ENCODE assay signal across 7 cellular contexts in the genomic region with DNA sequence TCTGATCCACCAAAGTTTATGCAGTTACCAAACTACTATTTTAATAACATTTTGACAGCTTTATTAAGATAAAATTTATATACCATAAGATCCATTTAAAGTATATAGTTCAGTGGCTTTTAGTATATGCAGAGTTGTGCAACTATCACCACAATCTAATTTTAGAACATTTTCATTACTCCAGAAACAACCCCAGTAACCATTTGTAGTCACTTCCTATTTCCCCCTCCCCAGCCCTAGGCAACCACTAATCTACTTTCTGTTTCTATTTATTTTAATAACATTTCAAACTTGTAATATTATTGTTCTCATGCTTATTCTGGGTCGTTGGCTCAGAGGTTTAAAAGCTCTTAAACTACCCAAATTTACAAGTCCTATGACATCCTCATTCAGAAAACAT. TPM values are rescaled to one million over a fixed set of nuclear protein-coding genes. Genes with fewer than 3 reads are reported as not detected.
DNase-seq lines count a peak whose midpoint lies in the region; ATAC-seq and TF ChIP-seq lines count a peak whose summit lies in the region.

No MANE protein-coding gene starts in this region.

- H3K4me2 ChIP-seq in PC-3 (ENCODE audit: low read length) (no peak overlapping the region), osteoblast (ENCODE audit: insufficient read depth, low read length) (peak overlapping the region; percentile 29)

- H3K4me3 ChIP-seq in PC-3 (ENCODE audit: low read length), result no peak overlapping the region
- H3K4me3 ChIP-seq in osteoblast (ENCODE audit: insufficient read depth, low read length), result no peak overlapping the region
- no peak overlapping the region for H3K4me3 ChIP-seq in BE2C (ENCODE audit: low read depth, low read length)

- H3F3A ChIP-seq in PC-3 (ENCODE audit: low read length, unreplicated experiment), result no peaks in the 10 kb centered on the region

- H3K27me3 ChIP-seq in PC-3 (ENCODE audit: low read length) (no peaks in the 10 kb centered on the region), osteoblast (ENCODE audit: insufficient read depth, low read length) (no peaks in the 10 kb centered on the region), BE2C (no peaks in the 10 kb centered on the region)

- H3K36me3 ChIP-seq in PC-3 (ENCODE audit: low read depth, low read length) (no peaks in the 10 kb centered on the region), osteoblast (ENCODE audit: insufficient read depth, low read length) (no peaks in the 10 kb centered on the region), BE2C (no peaks in the 10 kb centered on the region)

- H3K9me2 ChIP-seq in PC-3 (replicated peaks; ENCODE audit: low read length), result no peaks in the 10 kb centered on the region

- H2AFZ ChIP-seq in PC-3 (ENCODE audit: low read length) (no peak overlapping the region), osteoblast (ENCODE audit: low read length) (no peak overlapping the region)

- BruUV-seq in PC-3 (replicated peaks; lab: Mats Ljungman, UMichigan), result no TSS peak

- H3K79me2 ChIP-seq in PC-3 (ENCODE audit: low read length), result peaks cover 69% of the 10 kb centered on the region
- H3K79me2 ChIP-seq in osteoblast (ENCODE audit: insufficient read depth, low read length), result peaks cover 54% of the 10 kb centered on the region

- peak; percentile 71 for ATAC-seq in GM19043 (IDR thresholded peaks at IDR 0.05; ENCODE audit: low read depth, unreplicated experiment)
- ATAC-seq in HG02938 (IDR thresholded peaks at IDR 0.05; ENCODE audit: unreplicated experiment), result peak; percentile 79
- peak; percentile 14; the same call in 1 of the 2 replicates for ATAC-seq in PC-3

- H4K20me1 ChIP-seq in PC-3 (ENCODE audit: low read length) (no peaks in the 10 kb centered on the region), osteoblast (ENCODE audit: insufficient read depth, low read length) (peaks cover 8% of the 10 kb centered on the region)

- H3K9ac ChIP-seq in PC-3 (ENCODE audit: low read length), result no peak overlapping the region

- no peak for DNase-seq in PC-3
- no peak for DNase-seq in osteoblast (ENCODE audit: insufficient read length, low spot score, missing footprints)
- no peak for DNase-seq in BE2C
- no peak for DNase-seq in stimulated activated CD4-positive, alpha-beta T cell treated with anti-CD3 and anti-CD28 coated beads, Interleukin-1b, Interleukin-23, amount 100 ng/mL, for 48 hours
- DNase-seq in activated CD4-positive, alpha-beta T cell treated with anti-CD3 and anti-CD28 coated beads for 48 hours, result no peak

- TF ChIP-seq CTCF in PC-3 (conservative IDR thresholded peaks at IDR 0.05; ENCODE audit: low read depth, low read length) (no peak), osteoblast (IDR thresholded peaks at IDR 0.05; ENCODE audit: extremely low read depth, low read depth, low read length) (no peak), BE2C (IDR thresholded peaks at IDR 0.05; ENCODE audit: low read depth, low read length) (no peak)

- CTCF ChIA-PET in PC-3 (lab: Charles Lee), result no interaction called here

- POLR2A ChIA-PET in PC-3 (lab: Charles Lee; ENCODE audit: unreplicated experiment), result interaction anchor here (0.5 kb wide), 1 partner anchor 19 kb away, joined by 4 read pairs; no protein-coding TSS in a partner anchor

- intact Hi-C loops in PC-3 (cut with micrococcal nuclease), result loop anchor here (2.0 kb wide), 1 partner anchor 17 kb away; the partner anchor contains the start of gene XIAP

- peaks cover 20% of the 10 kb centered on the region for H3K4me1 ChIP-seq in PC-3 (ENCODE audit: insufficient read depth, low read length)
- H3K4me1 ChIP-seq in osteoblast (ENCODE audit: insufficient read depth, low read length), result peaks cover 5% of the 10 kb centered on the region
- H3K4me1 ChIP-seq in BE2C, result no peaks in the 10 kb centered on the region

- H3K27ac ChIP-seq in PC-3 (ENCODE audit: low read length), result peak overlapping the region; percentile 14; the same call in 1 of the 2 replicates
- H3K27ac ChIP-seq in osteoblast (ENCODE audit: low read depth, low read length), result peak overlapping the region; percentile 44

- H3K9me3 ChIP-seq in PC-3 (ENCODE audit: low read length) (no peaks in the 10 kb centered on the region), osteoblast (ENCODE audit: low read depth, low read length) (no peaks in the 10 kb centered on the region), BE2C (no peaks in the 10 kb centered on the region)

RNA-seq across cellular contexts. Expression of gene XIAP, which starts 18.3 kb away (rescaled TPM):
- 29.2 and 35.8 TPM in 2 replicates for total RNA-seq in PC-3 (2014; rRNA removed)
- 45.6 and 47.4 TPM in 2 replicates for total RNA-seq in osteoblast
- polyA plus RNA-seq in BE2C (2012; ENCODE audit: insufficient read depth, insufficient read length, low read depth), result 13.3 TPM

Comparison
In these comparisons a context has a peak if more than half of its experiments do, and no peak if none do; other contexts are left out.
1. ATAC-seq: peak in every context shown above with its lines; median percentile 79 in HG02938; 71 in GM19043; 14 in PC-3.